Comparison of ENCODE assay signal across 8 cellular contexts in genomic region chr22:37747090-37747714, GRCh38. TPM values are rescaled to one million over a fixed set of nuclear protein-coding genes. Genes with fewer than 3 reads are reported as not detected.
A peak's percentile ranks its signal among the peaks of the same experiment; 100 is the strongest.
DNase-seq lines count a peak whose midpoint lies in the region; ATAC-seq, FAIRE-seq and TF ChIP-seq lines count a peak whose summit lies in the region.

No MANE protein-coding gene starts in this region.

- TF ChIP-seq CTCF in astrocyte of the cerebellum (IDR thresholded peaks at IDR 0.05; ENCODE audit: low read depth, low read length, missing control alignments) (no peak), kidney (IDR thresholded peaks at IDR 0.05; ENCODE audit: borderline replicate concordance, extremely low read depth, insufficient read depth) (no peak)

- no peaks in the 10 kb centered on the region for H3K27me3 Mint-ChIP-seq in stimulated activated naive CD8-positive, alpha-beta T cell treated with anti-CD3 and anti-CD28 coated beads, Interleukin-15, Interleukin-2, amounts not matched to agents 100 ng/mL and 50 ng/mL, for 24 hours

- H3K27ac ChIP-seq in kidney (ENCODE audit: low read depth in 2 of 2, low read length in 2 of 2), result peak overlapping the region; percentile 85 to 89
- H3K27ac ChIP-seq in substantia nigra (ENCODE audit: low read depth, low read length, poor library complexity, severe bottlenecking), result peak overlapping the region; percentile 58

- H3K4me3 ChIP-seq in astrocyte of the cerebellum (ENCODE audit: low read depth, low read length) (peak overlapping the region; percentile 91), kidney (ENCODE audit: low read length in 2 of 2) (peak overlapping the region; percentile 77 to 89)

- H3K27ac Mint-ChIP-seq in stimulated activated naive CD8-positive, alpha-beta T cell treated with anti-CD3 and anti-CD28 coated beads, Interleukin-15, Interleukin-2, amounts not matched to agents 100 ng/mL and 50 ng/mL, for 24 hours, result peak overlapping the region; percentile 84

- H3K9me3 Mint-ChIP-seq in stimulated activated naive CD8-positive, alpha-beta T cell treated with anti-CD3 and anti-CD28 coated beads, Interleukin-15, Interleukin-2, amounts not matched to agents 100 ng/mL and 50 ng/mL, for 24 hours, result no peaks in the 10 kb centered on the region

- in situ Hi-C loops in astrocyte of the cerebellum (cut with HindIII; ENCODE audit: low sequenced_read_pairs), result no loop called here

- intact Hi-C loops in kidney (cut with DNase I), result no loop called here

- no peaks in the 10 kb centered on the region for H3K36me3 Mint-ChIP-seq in stimulated activated naive CD8-positive, alpha-beta T cell treated with anti-CD3 and anti-CD28 coated beads, Interleukin-15, Interleukin-2, amounts not matched to agents 100 ng/mL and 50 ng/mL, for 24 hours (ENCODE audit: low read depth)

- peaks cover 37% of the 10 kb centered on the region for H3K4me1 Mint-ChIP-seq in stimulated activated naive CD8-positive, alpha-beta T cell treated with anti-CD3 and anti-CD28 coated beads, Interleukin-15, Interleukin-2, amounts not matched to agents 100 ng/mL and 50 ng/mL, for 24 hours (ENCODE audit: low read depth)

- H3K9ac ChIP-seq in kidney (ENCODE audit: low read length in 2 of 2), result peak overlapping the region; percentile 85 to 92

- peak overlapping the region; percentile 87 for H3K4me3 Mint-ChIP-seq in stimulated activated naive CD8-positive, alpha-beta T cell treated with anti-CD3 and anti-CD28 coated beads, Interleukin-15, Interleukin-2, amounts not matched to agents 100 ng/mL and 50 ng/mL, for 24 hours

- peaks cover 28 to 48% of the 10 kb centered on the region in 2 donors for H3K4me1 ChIP-seq in kidney (ENCODE audit: control insufficient read depth in 1 of 2, insufficient read depth in 1 of 2, low read depth in 1 of 2, low read length in 2 of 2)

- ATAC-seq in stimulated activated naive CD8-positive, alpha-beta T cell treated with anti-CD3 and anti-CD28 coated beads, Interleukin-15, Interleukin-2, amounts not matched to agents 100 U/mL and 50 U/mL, for 24 hours, result no peak
- no peak for ATAC-seq in HG03025 (IDR thresholded peaks at IDR 0.05; ENCODE audit: low FRiP score, unreplicated experiment)

- no peaks in the 10 kb centered on the region for H3K36me3 ChIP-seq in kidney (ENCODE audit: control insufficient read depth in 1 of 2, insufficient read depth in 2 of 2, low read length in 2 of 2)

- H3K9me3 ChIP-seq in kidney (ENCODE audit: control insufficient read depth in 1 of 2, low read length in 2 of 2), result no peaks in the 10 kb centered on the region

- DNase-seq in stimulated activated naive CD8-positive, alpha-beta T cell treated with anti-CD3 and anti-CD28 coated beads, Interleukin-15, Interleukin-2, amounts not matched to agents 100 U/mL and 50 U/mL, for 24 hours, result no peak
- no peak for DNase-seq in astrocyte of the cerebellum (ENCODE audit: low read depth)
- no peak for DNase-seq in kidney
- DNase-seq in substantia nigra (lab: John Stamatoyannopoulos, UW), result no peak
- no peak for DNase-seq in AML-193 (lab: John Stamatoyannopoulos, UW)
- no peak for DNase-seq in GDM1 (lab: John Stamatoyannopoulos, UW)

- FAIRE-seq in kidney (lab: Jason Lieb, UNC), result no peak

RNA-seq across cellular contexts. Expression of gene TRIOBP, which starts 50.4 kb away (rescaled TPM):
- 125 TPM for total RNA-seq in kidney
- 32.1 TPM for polyA plus RNA-seq in kidney (ENCODE audit: insufficient read depth, low read depth, low replicate concordance)
